In the genomic region with DNA sequence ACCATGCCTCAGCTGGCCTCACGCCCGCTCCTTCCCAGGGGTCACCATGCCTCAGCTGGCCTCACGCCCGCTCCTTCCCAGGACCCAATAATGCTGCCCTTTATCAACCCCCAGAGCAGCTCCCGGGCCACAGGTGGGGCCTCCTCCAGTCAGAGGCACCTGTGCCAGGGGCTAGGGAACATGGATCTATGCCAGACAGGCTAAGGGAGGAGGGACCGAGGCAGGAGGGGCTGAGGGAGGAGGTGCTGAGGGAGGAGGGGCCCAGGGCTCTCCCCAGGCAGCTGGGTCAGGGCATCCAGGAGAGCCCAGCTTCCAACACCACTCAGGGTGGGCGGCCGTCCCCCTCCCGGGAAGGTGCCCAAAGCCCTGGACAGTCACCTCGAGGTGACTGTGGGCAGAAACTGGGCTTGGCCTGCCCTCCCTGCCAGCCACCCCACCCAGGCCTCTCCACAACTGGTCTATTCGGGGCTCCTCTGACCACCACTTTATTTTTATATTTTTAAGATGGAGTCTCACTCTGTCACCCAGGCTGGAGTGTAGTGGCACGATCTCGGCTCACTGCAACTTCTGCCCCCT, we compare ENCODE assay signal across 2 cellular contexts.
TF ChIP-seq lines count a peak whose summit lies in the region.

No MANE protein-coding gene starts in this region.

TF ChIP-seq in HEK293, 187 proteins besides CTCF, POLR2A, EP300 and RAD21:
- TF ChIP-seq SCRT1 (tag by site-specific recombination; IDR thresholded peaks at IDR 0.05; ENCODE audit: borderline replicate concordance), result peak; percentile 53; the same call in 1 of the 2 replicates
- 0 out of 2 replicates have a peak, but pooled peaks have one; percentile 33 for TF ChIP-seq SCRT2 (tag by site-specific recombination; IDR thresholded peaks at IDR 0.05)
- TF ChIP-seq ZNF670 (tag by site-specific recombination; IDR thresholded peaks at IDR 0.05; ENCODE audit: low read depth), result no peak

TF ChIP-seq in GM12878, 131 proteins besides CTCF, POLR2A, EP300 and RAD21:
- TF ChIP-seq, protein P1, sequence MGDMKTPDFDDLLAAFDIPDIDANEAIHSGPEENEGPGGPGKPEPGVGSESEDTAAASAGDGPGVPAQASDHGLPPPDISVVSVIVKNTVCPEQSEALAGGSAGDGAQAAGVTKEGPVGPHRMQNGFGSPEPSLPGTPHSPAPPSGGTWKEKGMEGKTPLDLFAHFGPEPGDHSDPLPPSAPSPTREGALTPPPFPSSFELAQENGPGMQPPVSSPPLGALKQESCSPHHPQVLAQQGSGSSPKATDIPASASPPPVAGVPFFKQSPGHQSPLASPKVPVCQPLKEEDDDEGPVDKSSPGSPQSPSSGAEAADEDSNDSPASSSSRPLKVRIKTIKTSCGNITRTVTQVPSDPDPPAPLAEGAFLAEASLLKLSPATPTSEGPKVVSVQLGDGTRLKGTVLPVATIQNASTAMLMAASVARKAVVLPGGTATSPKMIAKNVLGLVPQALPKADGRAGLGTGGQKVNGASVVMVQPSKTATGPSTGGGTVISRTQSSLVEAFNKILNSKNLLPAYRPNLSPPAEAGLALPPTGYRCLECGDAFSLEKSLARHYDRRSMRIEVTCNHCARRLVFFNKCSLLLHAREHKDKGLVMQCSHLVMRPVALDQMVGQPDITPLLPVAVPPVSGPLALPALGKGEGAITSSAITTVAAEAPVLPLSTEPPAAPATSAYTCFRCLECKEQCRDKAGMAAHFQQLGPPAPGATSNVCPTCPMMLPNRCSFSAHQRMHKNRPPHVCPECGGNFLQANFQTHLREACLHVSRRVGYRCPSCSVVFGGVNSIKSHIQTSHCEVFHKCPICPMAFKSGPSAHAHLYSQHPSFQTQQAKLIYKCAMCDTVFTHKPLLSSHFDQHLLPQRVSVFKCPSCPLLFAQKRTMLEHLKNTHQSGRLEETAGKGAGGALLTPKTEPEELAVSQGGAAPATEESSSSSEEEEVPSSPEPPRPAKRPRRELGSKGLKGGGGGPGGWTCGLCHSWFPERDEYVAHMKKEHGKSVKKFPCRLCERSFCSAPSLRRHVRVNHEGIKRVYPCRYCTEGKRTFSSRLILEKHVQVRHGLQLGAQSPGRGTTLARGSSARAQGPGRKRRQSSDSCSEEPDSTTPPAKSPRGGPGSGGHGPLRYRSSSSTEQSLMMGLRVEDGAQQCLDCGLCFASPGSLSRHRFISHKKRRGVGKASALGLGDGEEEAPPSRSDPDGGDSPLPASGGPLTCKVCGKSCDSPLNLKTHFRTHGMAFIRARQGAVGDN (IDR thresholded peaks at IDR 0.05), result no peak
- TF ChIP-seq, protein P2, sequence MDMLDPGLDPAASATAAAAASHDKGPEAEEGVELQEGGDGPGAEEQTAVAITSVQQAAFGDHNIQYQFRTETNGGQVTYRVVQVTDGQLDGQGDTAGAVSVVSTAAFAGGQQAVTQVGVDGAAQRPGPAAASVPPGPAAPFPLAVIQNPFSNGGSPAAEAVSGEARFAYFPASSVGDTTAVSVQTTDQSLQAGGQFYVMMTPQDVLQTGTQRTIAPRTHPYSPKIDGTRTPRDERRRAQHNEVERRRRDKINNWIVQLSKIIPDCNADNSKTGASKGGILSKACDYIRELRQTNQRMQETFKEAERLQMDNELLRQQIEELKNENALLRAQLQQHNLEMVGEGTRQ (IDR thresholded peaks at IDR 0.05; ENCODE audit: borderline replicate concordance, low read depth, low read length), result no peak
- TF ChIP-seq ESRRA (IDR thresholded peaks at IDR 0.05; ENCODE audit: low read length), result no peak
- TF ChIP-seq BACH1 (IDR thresholded peaks at IDR 0.05; ENCODE audit: borderline replicate concordance), result no peak
- TF ChIP-seq, protein P3, sequence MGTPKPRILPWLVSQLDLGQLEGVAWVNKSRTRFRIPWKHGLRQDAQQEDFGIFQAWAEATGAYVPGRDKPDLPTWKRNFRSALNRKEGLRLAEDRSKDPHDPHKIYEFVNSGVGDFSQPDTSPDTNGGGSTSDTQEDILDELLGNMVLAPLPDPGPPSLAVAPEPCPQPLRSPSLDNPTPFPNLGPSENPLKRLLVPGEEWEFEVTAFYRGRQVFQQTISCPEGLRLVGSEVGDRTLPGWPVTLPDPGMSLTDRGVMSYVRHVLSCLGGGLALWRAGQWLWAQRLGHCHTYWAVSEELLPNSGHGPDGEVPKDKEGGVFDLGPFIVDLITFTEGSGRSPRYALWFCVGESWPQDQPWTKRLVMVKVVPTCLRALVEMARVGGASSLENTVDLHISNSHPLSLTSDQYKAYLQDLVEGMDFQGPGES (IDR thresholded peaks at IDR 0.05), result no peak
- TF ChIP-seq NR2C2 (IDR thresholded peaks at IDR 0.05; ENCODE audit: borderline replicate concordance, control insufficient read depth, insufficient read length, low read depth), result no peak
- no peak for TF ChIP-seq MTA3 (IDR thresholded peaks at IDR 0.05; ENCODE audit: borderline replicate concordance, low read length)
- TF ChIP-seq CHD2 (IDR thresholded peaks at IDR 0.05; ENCODE audit: borderline replicate concordance, low read depth, low read length), result no peak
- TF ChIP-seq SRF (IDR thresholded peaks at IDR 0.05; ENCODE audit: low read depth in 2 of 2, low read length in 2 of 2), result no peak
- TF ChIP-seq STAT3 (IDR thresholded peaks at IDR 0.05; ENCODE audit: low read depth, low read length), result no peak
- TF ChIP-seq POLR2AphosphoS5 (IDR thresholded peaks at IDR 0.05; ENCODE audit: low read length), result no peak
- no peak for TF ChIP-seq IKZF1 (conservative IDR thresholded peaks at IDR 0.05)
- TF ChIP-seq SPI1 (IDR thresholded peaks at IDR 0.05; ENCODE audit: borderline replicate concordance, insufficient read depth, low read depth, low read length), result no peak
TF ChIP-seq in GM12878: peak in this region for 0.
